8 cellular contexts compared by ENCODE assay signal in genomic region chr2:231709636-231709980, GRCh38.
DNase-seq lines count a peak whose midpoint lies in the region; ATAC-seq and TF ChIP-seq lines count a peak whose summit lies in the region.

No MANE protein-coding gene starts in this region.

- peak; percentile 59 for DNase-seq in activated CD4-positive, CD25-positive, alpha-beta regulatory T cell treated with anti-CD3 and anti-CD28 coated beads, Interleukin-2, amount 50 U/mL, for 72 hours
- peak; percentile 54 for DNase-seq in activated CD4-positive, alpha-beta T cell treated with anti-CD3 and anti-CD28 coated beads for 48 hours
- peak; percentile 22 for DNase-seq in epithelial cell of esophagus (ENCODE audit: low read depth)
- no peak for DNase-seq in GM03348 (ENCODE audit: low spot score)
- DNase-seq in SKM-1 treated with dmso at 0.1 percent for 144 hours (lab: John Stamatoyannopoulos, UW; ENCODE audit: unreplicated experiment), result no peak

- ATAC-seq in activated CD4-positive, CD25-positive, alpha-beta regulatory T cell treated with anti-CD3 and anti-CD28 coated beads, Interleukin-2, amount 50 U/mL, for 24 hours, result no peak
- no peak for ATAC-seq in GM21528 (IDR thresholded peaks at IDR 0.05; ENCODE audit: low FRiP score, unreplicated experiment)

- H3K27me3 Mint-ChIP-seq in nephron (ENCODE audit: low read depth), result no peaks in the 10 kb centered on the region

- H3K4me1 Mint-ChIP-seq in nephron, result peaks cover 27% of the 10 kb centered on the region

- H3K4me3 ChIP-seq in epithelial cell of esophagus (ENCODE audit: low read length), result peak overlapping the region; percentile 74

- peak overlapping the region; percentile 60 to 94 (median 94) for H3K27ac Mint-ChIP-seq in nephron

- peaks cover 3% of the 10 kb centered on the region for H3K9me3 Mint-ChIP-seq in nephron

- peaks cover 32% of the 10 kb centered on the region for H3K36me3 Mint-ChIP-seq in nephron (ENCODE audit: low read depth)

- TF ChIP-seq CTCF in epithelial cell of esophagus (IDR thresholded peaks at IDR 0.05; ENCODE audit: insufficient read depth, low read depth, low read length, missing control alignments) (no peak), nephron (IDR thresholded peaks at IDR 0.05; ENCODE audit: unreplicated experiment in 3 of 3) (no peak)

- peak overlapping the region; percentile 92 to 96 (median 95) for H3K4me3 Mint-ChIP-seq in nephron

Comparison
In these comparisons a context has a peak if more than half of its experiments do, and no peak if none do; other contexts are left out.
1. DNase-seq: peak in activated CD4-positive, CD25-positive, alpha-beta regulatory T cell treated with anti-CD3 and anti-CD28 coated beads, Interleukin-2, amount 50 U/mL, for 72 hours (single experiment), activated CD4-positive, alpha-beta T cell treated with anti-CD3 and anti-CD28 coated beads for 48 hours (single experiment) and epithelial cell of esophagus (single experiment); none in GM03348 (single experiment) and SKM-1 treated with dmso at 0.1 percent for 144 hours (single experiment).